9 cellular contexts compared by ENCODE assay signal in the genomic region with DNA sequence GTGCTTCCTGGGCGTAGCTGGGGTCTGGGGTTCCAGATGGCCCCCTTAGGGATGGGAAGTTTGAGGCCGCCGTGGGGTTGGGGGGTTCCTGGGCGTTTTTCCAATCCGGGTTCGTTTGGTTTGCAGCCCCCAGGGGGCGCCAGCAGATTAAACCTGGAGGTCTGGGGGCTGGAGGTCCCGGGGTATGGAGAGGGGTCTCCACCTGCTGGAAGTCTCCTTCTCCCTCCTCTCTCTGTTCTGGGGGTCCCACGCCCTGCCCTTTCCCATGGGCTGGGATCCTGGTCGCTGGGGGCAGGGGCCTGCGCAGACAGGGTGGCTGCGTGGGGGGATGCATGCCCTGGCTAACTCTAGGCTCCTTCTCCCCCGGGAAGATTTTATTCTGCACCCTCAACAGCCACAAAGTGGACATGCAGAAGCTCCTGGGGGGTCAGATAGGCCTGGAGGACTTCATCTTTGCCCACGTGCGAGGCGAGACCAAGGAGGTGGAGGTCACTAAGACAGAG. TPM values are rescaled to one million over a fixed set of nuclear protein-coding genes. Genes with fewer than 3 reads are reported as not detected.
DNase-seq lines count a peak whose midpoint lies in the region; ATAC-seq and TF ChIP-seq lines count a peak whose summit lies in the region.
"Had no signal": no experiment of that assay in that cellular context is flagged by ENCODE, and none has a peak within 500 bp of the region (broad histone marks: within the 10 kb centered on the region; RNA-seq: fewer than 3 reads in every experiment).

No MANE protein-coding gene starts in this region.

- no peak for ATAC-seq in GM19467 (IDR thresholded peaks at IDR 0.05; ENCODE audit: unreplicated experiment)

- no peaks in the 10 kb centered on the region for H3K27me3 ChIP-seq in Peyer's patch
- H3K27me3 ChIP-seq in parathyroid adenoma (ENCODE audit: control insufficient read depth, insufficient read depth, low read length) = no peaks in the 10 kb centered on the region

- peak in 1 of 3 donors; percentile 49 for DNase-seq in Peyer's patch
- DNase-seq in coronary artery (ENCODE audit: low spot score) = no peak
- DNase-seq in AG08396 (ENCODE audit: low spot score) = no peak
- no peak for DNase-seq in A172 (ENCODE audit: low spot score)
- no peak for DNase-seq in HT-29 (ENCODE audit: low spot score)

- TF ChIP-seq POLR2A in Peyer's patch (IDR thresholded peaks at IDR 0.05) = no peak

- H3K4me1 ChIP-seq in Peyer's patch = peaks cover 0 to 12% (median 0%) of the 10 kb centered on the region in 4 donors
- H3K4me1 ChIP-seq in parathyroid adenoma = no peaks in the 10 kb centered on the region
- H3K4me1 ChIP-seq: pancreas had no signal

- H3K79me2 ChIP-seq in parathyroid adenoma = no peaks in the 10 kb centered on the region

- H3K27ac ChIP-seq in Peyer's patch (peak overlapping the region in 3 of 4 donors; percentile 19 to 50 (median 27)), coronary artery (peak overlapping the region in 1 of 2 donors; percentile 50), parathyroid adenoma (no peak overlapping the region)
- H3K27ac ChIP-seq: pancreas had no signal

- H3K4me3 ChIP-seq in Peyer's patch (peak overlapping the region; percentile 12 to 55 (median 46)), coronary artery (peak overlapping the region; percentile 62), parathyroid adenoma (ENCODE audit: low read depth, low read length) (peak overlapping the region; percentile 33)

- H3K9ac ChIP-seq in parathyroid adenoma = no peak overlapping the region

- H3K4me2 ChIP-seq in parathyroid adenoma (ENCODE audit: low read length) = peak overlapping the region; percentile 77

- peak; percentile 60 for TF ChIP-seq CTCF in GM12873 (IDR thresholded peaks at IDR 0.05; ENCODE audit: insufficient read depth, low read depth, low read length, missing control alignments)
- TF ChIP-seq CTCF in Peyer's patch (IDR thresholded peaks at IDR 0.05) = peak; percentile 34 to 50 (median 38)
- TF ChIP-seq CTCF in coronary artery (IDR thresholded peaks at IDR 0.05) = peak; percentile 59
- peak; percentile 39 for TF ChIP-seq CTCF in parathyroid adenoma (IDR thresholded peaks at IDR 0.05)

- peak overlapping the region; percentile 46 for H2AFZ ChIP-seq in parathyroid adenoma

- H3K9me3 ChIP-seq in Peyer's patch (no peaks in the 10 kb centered on the region), parathyroid adenoma (ENCODE audit: control insufficient read depth, low read length) (no peaks in the 10 kb centered on the region)
- H3K9me3 ChIP-seq: pancreas had no signal

- H3K36me3 ChIP-seq in Peyer's patch = no peaks in the 10 kb centered on the region
- H3K36me3 ChIP-seq in parathyroid adenoma (ENCODE audit: control insufficient read depth, insufficient read depth, low read length) = no peaks in the 10 kb centered on the region
- H3K36me3 ChIP-seq: pancreas had no signal

RNA-seq across cellular contexts. Expression of a gene that starts 0.9 kb away (rescaled TPM):
- 1 to 10 TPM in 2 of 4 donors, under 1 TPM in 2; 0.13 to 5.8 (median 0.70) TPM for total RNA-seq in Peyer's patch
- 0.07 TPM in 1 of 2 replicates, not detected in the other for total RNA-seq in A172 (2014; rRNA removed; shearing (Covaris generic))
- not detected in 2 replicates for total RNA-seq in HT-29 (2014; rRNA removed; shearing (Covaris generic))

RNA-seq across cellular contexts. Expression of a gene that starts 13.4 kb away (rescaled TPM):
- 100 to 1,000 TPM in 2 of 4 donors, 10 to 100 TPM in 2; 70.4 to 236 (median 117) TPM for total RNA-seq in Peyer's patch
- 224 and 260 TPM in 2 replicates for total RNA-seq in A172 (2014; rRNA removed; shearing (Covaris generic))
- total RNA-seq in HT-29 (2014; rRNA removed; shearing (Covaris generic)) = 120 and 152 TPM in 2 replicates

RNA-seq across cellular contexts. Expression of a gene that starts 20.5 kb away (rescaled TPM):
- total RNA-seq in Peyer's patch = 1 to 10 TPM in 2 of 4 donors, under 1 TPM in 1, not detected in 1; 0.80 to 5.0 (median 1.6) TPM
- total RNA-seq in A172 (2014; rRNA removed; shearing (Covaris generic)) = 3.4 and 7.4 TPM in 2 replicates
- not detected in 2 replicates for total RNA-seq in HT-29 (2014; rRNA removed; shearing (Covaris generic))

RNA-seq across cellular contexts. Expression of a gene that starts 28.8 kb away (rescaled TPM):
- total RNA-seq in Peyer's patch = 100 to 1,000 TPM in 2 of 4 donors, 10 to 100 TPM in 2; 76.5 to 146 (median 104) TPM
- 152 and 169 TPM in 2 replicates for total RNA-seq in A172 (2014; rRNA removed; shearing (Covaris generic))
- total RNA-seq in HT-29 (2014; rRNA removed; shearing (Covaris generic)) = 177 and 185 TPM in 2 replicates

RNA-seq across cellular contexts. Expression of a gene that starts 40.4 kb away (rescaled TPM):
- total RNA-seq in Peyer's patch = 10 to 100 TPM; 21.2 to 60.2 (median 33.3) TPM
- total RNA-seq in A172 (2014; rRNA removed; shearing (Covaris generic)) = 23.0 and 34.6 TPM in 2 replicates
- total RNA-seq in HT-29 (2014; rRNA removed; shearing (Covaris generic)) = 54.7 and 55.5 TPM in 2 replicates
